In the genomic region with DNA sequence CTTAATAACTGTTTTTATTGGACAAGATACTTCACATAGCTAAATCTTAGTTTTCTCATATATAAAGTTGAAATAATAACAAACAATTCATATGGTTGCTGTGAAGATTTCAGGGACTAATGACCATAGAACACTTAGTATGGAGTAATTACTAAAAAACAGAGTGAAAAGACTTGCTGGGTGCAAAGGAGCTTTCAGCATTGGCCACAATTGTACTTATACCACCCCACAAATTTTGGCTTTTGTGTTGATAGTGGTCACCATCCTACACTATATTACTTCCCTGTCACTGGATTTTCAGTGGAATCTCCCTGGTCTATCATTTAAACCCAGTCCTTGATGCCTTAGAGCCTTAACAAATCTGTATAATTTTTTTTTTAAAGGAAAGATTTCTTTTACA, we compare ENCODE assay signal across 1 cellular context.
TF ChIP-seq lines count a peak whose summit lies in the region.

No MANE protein-coding gene starts in this region.

TF ChIP-seq in WTC11, 78 proteins besides CTCF, POLR2A, EP300 and RAD21 (continued from another document):
- TF ChIP-seq, protein P1, sequence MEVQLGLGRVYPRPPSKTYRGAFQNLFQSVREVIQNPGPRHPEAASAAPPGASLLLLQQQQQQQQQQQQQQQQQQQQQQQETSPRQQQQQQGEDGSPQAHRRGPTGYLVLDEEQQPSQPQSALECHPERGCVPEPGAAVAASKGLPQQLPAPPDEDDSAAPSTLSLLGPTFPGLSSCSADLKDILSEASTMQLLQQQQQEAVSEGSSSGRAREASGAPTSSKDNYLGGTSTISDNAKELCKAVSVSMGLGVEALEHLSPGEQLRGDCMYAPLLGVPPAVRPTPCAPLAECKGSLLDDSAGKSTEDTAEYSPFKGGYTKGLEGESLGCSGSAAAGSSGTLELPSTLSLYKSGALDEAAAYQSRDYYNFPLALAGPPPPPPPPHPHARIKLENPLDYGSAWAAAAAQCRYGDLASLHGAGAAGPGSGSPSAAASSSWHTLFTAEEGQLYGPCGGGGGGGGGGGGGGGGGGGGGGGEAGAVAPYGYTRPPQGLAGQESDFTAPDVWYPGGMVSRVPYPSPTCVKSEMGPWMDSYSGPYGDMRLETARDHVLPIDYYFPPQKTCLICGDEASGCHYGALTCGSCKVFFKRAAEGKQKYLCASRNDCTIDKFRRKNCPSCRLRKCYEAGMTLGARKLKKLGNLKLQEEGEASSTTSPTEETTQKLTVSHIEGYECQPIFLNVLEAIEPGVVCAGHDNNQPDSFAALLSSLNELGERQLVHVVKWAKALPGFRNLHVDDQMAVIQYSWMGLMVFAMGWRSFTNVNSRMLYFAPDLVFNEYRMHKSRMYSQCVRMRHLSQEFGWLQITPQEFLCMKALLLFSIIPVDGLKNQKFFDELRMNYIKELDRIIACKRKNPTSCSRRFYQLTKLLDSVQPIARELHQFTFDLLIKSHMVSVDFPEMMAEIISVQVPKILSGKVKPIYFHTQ (CRISPR knock-in tag; IDR thresholded peaks at IDR 0.05), result peak; percentile 38; the same call in 1 of the 2 replicates
- TF ChIP-seq ZNF423 (CRISPR knock-in tag; IDR thresholded peaks at IDR 0.05) (no peak), ZNF671 (CRISPR knock-in tag; IDR thresholded peaks at IDR 0.05) (0 out of 2 replicates have a peak, but pooled peaks have one; percentile 26), NFE2L1 (CRISPR knock-in tag; IDR thresholded peaks at IDR 0.05) (no peak), ZMAT4 (CRISPR knock-in tag; IDR thresholded peaks at IDR 0.05) (no peak), MXD4 (CRISPR knock-in tag; IDR thresholded peaks at IDR 0.05; ENCODE audit: borderline replicate concordance) (no peak), SMAD4 (CRISPR knock-in tag; IDR thresholded peaks at IDR 0.05) (no peak), EMX1 (CRISPR knock-in tag; IDR thresholded peaks at IDR 0.05) (0 out of 2 replicates have a peak, but pooled peaks have one; percentile 67), NR1H2 (CRISPR knock-in tag; IDR thresholded peaks at IDR 0.05) (no peak), RELA (CRISPR knock-in tag; IDR thresholded peaks at IDR 0.05; ENCODE audit: borderline replicate concordance) (no peak), TEAD1 (CRISPR knock-in tag; IDR thresholded peaks at IDR 0.05) (no peak), ELF4 (CRISPR knock-in tag; IDR thresholded peaks at IDR 0.05; ENCODE audit: low read depth) (no peak)
- TF ChIP-seq, protein P2, sequence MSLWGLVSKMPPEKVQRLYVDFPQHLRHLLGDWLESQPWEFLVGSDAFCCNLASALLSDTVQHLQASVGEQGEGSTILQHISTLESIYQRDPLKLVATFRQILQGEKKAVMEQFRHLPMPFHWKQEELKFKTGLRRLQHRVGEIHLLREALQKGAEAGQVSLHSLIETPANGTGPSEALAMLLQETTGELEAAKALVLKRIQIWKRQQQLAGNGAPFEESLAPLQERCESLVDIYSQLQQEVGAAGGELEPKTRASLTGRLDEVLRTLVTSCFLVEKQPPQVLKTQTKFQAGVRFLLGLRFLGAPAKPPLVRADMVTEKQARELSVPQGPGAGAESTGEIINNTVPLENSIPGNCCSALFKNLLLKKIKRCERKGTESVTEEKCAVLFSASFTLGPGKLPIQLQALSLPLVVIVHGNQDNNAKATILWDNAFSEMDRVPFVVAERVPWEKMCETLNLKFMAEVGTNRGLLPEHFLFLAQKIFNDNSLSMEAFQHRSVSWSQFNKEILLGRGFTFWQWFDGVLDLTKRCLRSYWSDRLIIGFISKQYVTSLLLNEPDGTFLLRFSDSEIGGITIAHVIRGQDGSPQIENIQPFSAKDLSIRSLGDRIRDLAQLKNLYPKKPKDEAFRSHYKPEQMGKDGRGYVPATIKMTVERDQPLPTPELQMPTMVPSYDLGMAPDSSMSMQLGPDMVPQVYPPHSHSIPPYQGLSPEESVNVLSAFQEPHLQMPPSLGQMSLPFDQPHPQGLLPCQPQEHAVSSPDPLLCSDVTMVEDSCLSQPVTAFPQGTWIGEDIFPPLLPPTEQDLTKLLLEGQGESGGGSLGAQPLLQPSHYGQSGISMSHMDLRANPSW (CRISPR knock-in tag; conservative IDR thresholded peaks at IDR 0.05; ENCODE audit: low read depth), result no peak
- TF ChIP-seq, protein P3, sequence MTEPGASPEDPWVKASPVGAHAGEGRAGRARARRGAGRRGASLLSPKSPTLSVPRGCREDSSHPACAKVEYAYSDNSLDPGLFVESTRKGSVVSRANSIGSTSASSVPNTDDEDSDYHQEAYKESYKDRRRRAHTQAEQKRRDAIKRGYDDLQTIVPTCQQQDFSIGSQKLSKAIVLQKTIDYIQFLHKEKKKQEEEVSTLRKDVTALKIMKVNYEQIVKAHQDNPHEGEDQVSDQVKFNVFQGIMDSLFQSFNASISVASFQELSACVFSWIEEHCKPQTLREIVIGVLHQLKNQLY (CRISPR knock-in tag; IDR thresholded peaks at IDR 0.05), result no peak
- TF ChIP-seq, protein P4, sequence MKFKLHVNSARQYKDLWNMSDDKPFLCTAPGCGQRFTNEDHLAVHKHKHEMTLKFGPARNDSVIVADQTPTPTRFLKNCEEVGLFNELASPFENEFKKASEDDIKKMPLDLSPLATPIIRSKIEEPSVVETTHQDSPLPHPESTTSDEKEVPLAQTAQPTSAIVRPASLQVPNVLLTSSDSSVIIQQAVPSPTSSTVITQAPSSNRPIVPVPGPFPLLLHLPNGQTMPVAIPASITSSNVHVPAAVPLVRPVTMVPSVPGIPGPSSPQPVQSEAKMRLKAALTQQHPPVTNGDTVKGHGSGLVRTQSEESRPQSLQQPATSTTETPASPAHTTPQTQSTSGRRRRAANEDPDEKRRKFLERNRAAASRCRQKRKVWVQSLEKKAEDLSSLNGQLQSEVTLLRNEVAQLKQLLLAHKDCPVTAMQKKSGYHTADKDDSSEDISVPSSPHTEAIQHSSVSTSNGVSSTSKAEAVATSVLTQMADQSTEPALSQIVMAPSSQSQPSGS (CRISPR knock-in tag; IDR thresholded peaks at IDR 0.05; ENCODE audit: borderline replicate concordance, low read depth), result no peak
- TF ChIP-seq, protein P5, sequence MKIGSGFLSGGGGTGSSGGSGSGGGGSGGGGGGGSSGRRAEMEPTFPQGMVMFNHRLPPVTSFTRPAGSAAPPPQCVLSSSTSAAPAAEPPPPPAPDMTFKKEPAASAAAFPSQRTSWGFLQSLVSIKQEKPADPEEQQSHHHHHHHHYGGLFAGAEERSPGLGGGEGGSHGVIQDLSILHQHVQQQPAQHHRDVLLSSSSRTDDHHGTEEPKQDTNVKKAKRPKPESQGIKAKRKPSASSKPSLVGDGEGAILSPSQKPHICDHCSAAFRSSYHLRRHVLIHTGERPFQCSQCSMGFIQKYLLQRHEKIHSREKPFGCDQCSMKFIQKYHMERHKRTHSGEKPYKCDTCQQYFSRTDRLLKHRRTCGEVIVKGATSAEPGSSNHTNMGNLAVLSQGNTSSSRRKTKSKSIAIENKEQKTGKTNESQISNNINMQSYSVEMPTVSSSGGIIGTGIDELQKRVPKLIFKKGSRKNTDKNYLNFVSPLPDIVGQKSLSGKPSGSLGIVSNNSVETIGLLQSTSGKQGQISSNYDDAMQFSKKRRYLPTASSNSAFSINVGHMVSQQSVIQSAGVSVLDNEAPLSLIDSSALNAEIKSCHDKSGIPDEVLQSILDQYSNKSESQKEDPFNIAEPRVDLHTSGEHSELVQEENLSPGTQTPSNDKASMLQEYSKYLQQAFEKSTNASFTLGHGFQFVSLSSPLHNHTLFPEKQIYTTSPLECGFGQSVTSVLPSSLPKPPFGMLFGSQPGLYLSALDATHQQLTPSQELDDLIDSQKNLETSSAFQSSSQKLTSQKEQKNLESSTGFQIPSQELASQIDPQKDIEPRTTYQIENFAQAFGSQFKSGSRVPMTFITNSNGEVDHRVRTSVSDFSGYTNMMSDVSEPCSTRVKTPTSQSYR (CRISPR knock-in tag; IDR thresholded peaks at IDR 0.05), result no peak
